Comparison of ENCODE assay signal across 1 cellular context in genomic region chr7:108002726-108003590, GRCh38.
TF ChIP-seq lines count a peak whose summit lies in the region.

TSS of gene LAMB1 (minus strand) at chr7:108003161. CDS start at chr7:108002885, 276 bp downstream.

TF ChIP-seq in K562, 482 proteins besides CTCF, POLR2A, EP300 and RAD21 (continued from another document and continues in another):
- TF ChIP-seq MTA3 (IDR thresholded peaks at IDR 0.05; ENCODE audit: borderline replicate concordance) (0 out of 2 replicates have a peak, but pooled peaks have one; percentile 20), GTF2E2 (tag; IDR thresholded peaks at IDR 0.05) (no peak), RBM39 (optimal IDR thresholded peaks at IDR 0.05; ENCODE audit: low read depth, low read length) (no peak), ESRRB (CRISPR knock-in tag; IDR thresholded peaks at IDR 0.05; ENCODE audit: borderline replicate concordance) (no peak), NFIC (IDR thresholded peaks at IDR 0.05) (peak; percentile 29), ZFP36 (IDR thresholded peaks at IDR 0.05; ENCODE audit: low read depth, low read length, partially characterized antibody) (no peak), ATF7 (IDR thresholded peaks at IDR 0.05) (peak; percentile 37; the same call in 1 of the 2 replicates), RFX7 (CRISPR knock-in tag; IDR thresholded peaks at IDR 0.05) (no peak), ZNF263 (CRISPR knock-in tag; IDR thresholded peaks at IDR 0.05; ENCODE audit: borderline replicate concordance) (no peak; the same call in 1 of the 2 replicates), CCNT2 (IDR thresholded peaks at IDR 0.05; ENCODE audit: borderline replicate concordance, extremely low read depth, insufficient read length, low read depth, low read length) (peak; percentile 83), BRD4 (IDR thresholded peaks at IDR 0.05) (no peak), MXD1 (CRISPR knock-in tag; IDR thresholded peaks at IDR 0.05; ENCODE audit: borderline replicate concordance, poor library complexity, severe bottlenecking) (no peak), ETV6 (IDR thresholded peaks at IDR 0.05; ENCODE audit: borderline replicate concordance in 1 of 2, low read depth in 2 of 2, low read length in 1 of 2) (0 out of 4 replicates have a peak, but pooled peaks of 1 of the 2 experiments have one; percentile 39), ETV6 (CRISPR knock-in tag; IDR thresholded peaks at IDR 0.05; ENCODE audit: borderline replicate concordance) (no peak), PHB (CRISPR knock-in tag; IDR thresholded peaks at IDR 0.05) (peak; percentile 59; the same call in 1 of the 2 replicates), SMARCB1 (IDR thresholded peaks at IDR 0.05; ENCODE audit: insufficient read length, low read depth) (no peak), PHF8 (IDR thresholded peaks at IDR 0.05; ENCODE audit: borderline replicate concordance, low read length) (peak; percentile 75; the same call in 1 of the 2 replicates), ATF1 (CRISPR knock-in tag; IDR thresholded peaks at IDR 0.05) (no peak), ATF1 (tag; IDR thresholded peaks at IDR 0.05) (0 out of 2 replicates have a peak, but pooled peaks have one; percentile 16), CEBPZ (IDR thresholded peaks at IDR 0.05; ENCODE audit: borderline replicate concordance, low read depth, low read length) (no peak), MAFF (IDR thresholded peaks at IDR 0.05; ENCODE audit: low read length) (no peak), L3MBTL2 (IDR thresholded peaks at IDR 0.05) (peak; percentile 64; the same call in 1 of the 2 replicates), ZMIZ1 (IDR thresholded peaks at IDR 0.05; ENCODE audit: low read depth in 2 of 2, low read length in 2 of 2) (0 out of 4 replicates have a peak, but pooled peaks of 1 of the 2 experiments have one; percentile 10), POLR2AphosphoS5 (IDR thresholded peaks at IDR 0.05; ENCODE audit: control insufficient read depth, insufficient read depth, low read depth, low read length) (peak; percentile 40; the same call in 1 of the 2 replicates), PTRF (tag; IDR thresholded peaks at IDR 0.05) (no peak), SMAD4 (CRISPR knock-in tag; conservative IDR thresholded peaks at IDR 0.05) (no peak), MAZ (CRISPR knock-in tag; conservative IDR thresholded peaks at IDR 0.05 in 1 of 2, IDR thresholded peaks at IDR 0.05 in 1 of 2) (peak in 1 of 2 experiments; percentile 65; a peak in 2 of 4 replicates), ARID2 (IDR thresholded peaks at IDR 0.05) (0 out of 2 replicates have a peak, but pooled peaks have one; percentile 12), CREBBP (IDR thresholded peaks at IDR 0.05; ENCODE audit: low read depth, low read length) (no peak), ZBTB7A (IDR thresholded peaks at IDR 0.05; ENCODE audit: borderline replicate concordance, control insufficient read depth, low read depth, low read length) (peak; percentile 86; the same call in 1 of the 2 replicates), CXXC5 (CRISPR knock-in tag; IDR thresholded peaks at IDR 0.05) (peak; percentile 48; the same call in 1 of the 2 replicates), ZFP1 (CRISPR knock-in tag; IDR thresholded peaks at IDR 0.05) (no peak), GATAD2A (IDR thresholded peaks at IDR 0.05) (0 out of 2 replicates have a peak, but pooled peaks have one; percentile 66), ZNF431 (CRISPR knock-in tag; IDR thresholded peaks at IDR 0.05) (peak; percentile 40; the same call in 1 of the 2 replicates), CTBP1 (IDR thresholded peaks at IDR 0.05; ENCODE audit: borderline replicate concordance) (peak; percentile 54; the same call in 1 of the 2 replicates), GABPA (tag; conservative IDR thresholded peaks at IDR 0.05; ENCODE audit: low read depth) (peak; percentile 52), MYC (IDR thresholded peaks at IDR 0.05; ENCODE audit: low read depth, low read length) (peak; percentile 11; the same call in 1 of the 2 replicates), MYC (CRISPR knock-in tag; IDR thresholded peaks at IDR 0.05; ENCODE audit: borderline replicate concordance, low read depth) (no peak), CBFB (CRISPR knock-in tag; IDR thresholded peaks at IDR 0.05) (no peak), BHLHE40 (IDR thresholded peaks at IDR 0.05; ENCODE audit: low read length) (peak; percentile 76), CLOCK (CRISPR knock-in tag; IDR thresholded peaks at IDR 0.05; ENCODE audit: borderline replicate concordance) (no peak), RB1 (IDR thresholded peaks at IDR 0.05; ENCODE audit: low read depth) (peak; percentile 41; the same call in 1 of the 2 replicates), TAF1 (IDR thresholded peaks at IDR 0.05; ENCODE audit: control insufficient read depth, extremely low read depth, insufficient read depth, low read length, severe bottlenecking) (peak; percentile 38), POLR2G (IDR thresholded peaks at IDR 0.05; ENCODE audit: low read depth, low read length) (peak; percentile 63), RBBP5 (IDR thresholded peaks at IDR 0.05; ENCODE audit: borderline replicate concordance, insufficient read depth, low read length, poor library complexity, severe bottlenecking) (peak; percentile 70), RBFOX2 (IDR thresholded peaks at IDR 0.05; ENCODE audit: low read depth, low read length) (peak; percentile 66), MECOM (CRISPR knock-in tag; IDR thresholded peaks at IDR 0.05) (no peak), SMAD1 (IDR thresholded peaks at IDR 0.05; ENCODE audit: low read depth, low read length, partially characterized antibody) (no peak), SUPT5H (IDR thresholded peaks at IDR 0.05) (peak; percentile 49), FOS (IDR thresholded peaks at IDR 0.05; ENCODE audit: extremely low read depth, insufficient read length) (no peak), POU5F1 (IDR thresholded peaks at IDR 0.05; ENCODE audit: borderline replicate concordance, low read depth, low read length, partially characterized antibody) (no peak), HCFC1 (IDR thresholded peaks at IDR 0.05; ENCODE audit: low read depth, low read length) (no peak), ZNF232 (CRISPR knock-in tag; IDR thresholded peaks at IDR 0.05) (0 out of 2 replicates have a peak, but pooled peaks have one; percentile 37), HDAC6 (IDR thresholded peaks at IDR 0.05; ENCODE audit: low read depth, low read length) (0 out of 2 replicates have a peak, but pooled peaks have one; percentile 48), SRSF1 (IDR thresholded peaks at IDR 0.05; ENCODE audit: low read depth, low read length) (no peak), ZNF24 (IDR thresholded peaks at IDR 0.05) (no peak), GABPB1 (CRISPR knock-in tag; IDR thresholded peaks at IDR 0.05) (peak; percentile 6; the same call in 1 of the 2 replicates), SMC3 (conservative IDR thresholded peaks at IDR 0.05; ENCODE audit: insufficient read depth, low read depth, low read length) (no peak), FOXP1 (CRISPR knock-in tag; IDR thresholded peaks at IDR 0.05) (no peak)
